In genomic region chr15:38252481-38253311, GRCh38 we compare ENCODE assay signal across 9 cellular contexts. TPM values are rescaled to one million over a fixed set of nuclear protein-coding genes. Genes with fewer than 3 reads are reported as not detected.
DNase-seq lines count a peak whose midpoint lies in the region; ATAC-seq and TF ChIP-seq lines count a peak whose summit lies in the region.
"Had no signal": no experiment of that assay in that cellular context is flagged by ENCODE, and none has a peak within 500 bp of the region (broad histone marks: within the 10 kb centered on the region; RNA-seq: fewer than 3 reads in every experiment).

SPRED1 (plus strand) TSS chr15:38252836; CDS start chr15:38253186, 350 bp downstream.

- peak within 1 kb of the TSS; percentile 92 for H3K4me2 ChIP-seq in neural cell (ENCODE audit: low read length)

- H3K27ac ChIP-seq in gastroesophageal sphincter (peak within 1 kb of the TSS; percentile 90 to 100 (median 98)), neural cell (ENCODE audit: low read length) (peak within 1 kb of the TSS; percentile 86), upper lobe of left lung (peak within 1 kb of the TSS; percentile 97 to 100 (median 100))

- peak in 1 of 4 experiments; percentile 16 for TF ChIP-seq CTCF in gastroesophageal sphincter (IDR thresholded peaks at IDR 0.05)
- no peak for TF ChIP-seq CTCF in neural cell (IDR thresholded peaks at IDR 0.05; ENCODE audit: poor library complexity, severe bottlenecking)
- no peak for TF ChIP-seq CTCF in upper lobe of left lung (IDR thresholded peaks at IDR 0.05)

- TF ChIP-seq EP300 in gastroesophageal sphincter (IDR thresholded peaks at IDR 0.05) (no peak), neural cell (conservative IDR thresholded peaks at IDR 0.05; ENCODE audit: poor library complexity, severe bottlenecking) (no peak), upper lobe of left lung (IDR thresholded peaks at IDR 0.05) (no peak)

- H3K36me3 ChIP-seq in gastroesophageal sphincter (no peaks in the 10 kb centered on the region), neural cell (ENCODE audit: insufficient read depth, low read length) (no peaks in the 10 kb centered on the region), upper lobe of left lung (no peaks in the 10 kb centered on the region)

- DNase-seq in NCI-H146 (lab: John Stamatoyannopoulos, UW) (peak; percentile 65), NCI-H146 treated with DMSO at 0.1 percent for 48 hours (lab: John Stamatoyannopoulos, UW; ENCODE audit: unreplicated experiment) (no peak), NCI-H460 (ENCODE audit: extremely low read depth, low read depth) (no peak), activated gamma-delta T cell treated with Interleukin-2 at 50 U/mL for 16 hours (peak; percentile 9), upper lobe of left lung (peak; percentile 66 to 94)
- DNase-seq: DND-41 had no signal

- peaks cover 6% of the 10 kb centered on the region for H3F3A ChIP-seq in neural cell (ENCODE audit: insufficient read depth, low read length, poor library complexity, severe bottlenecking)

- H3K9me3 ChIP-seq in gastroesophageal sphincter, result no peaks in the 10 kb centered on the region
- H3K9me3 ChIP-seq in neural cell (ENCODE audit: low read length), result no peaks in the 10 kb centered on the region
- H3K9me3 ChIP-seq in upper lobe of left lung, result no peaks in the 10 kb centered on the region

- peak within 1 kb of the TSS; percentile 82 for H3K9ac ChIP-seq in neural cell (ENCODE audit: low read length)

- peak within 1 kb of the TSS; percentile 56 for H2AFZ ChIP-seq in neural cell (ENCODE audit: low read depth, low read length)

- TF ChIP-seq POLR2A in gastroesophageal sphincter (IDR thresholded peaks at IDR 0.05), result no peak
- no peak for TF ChIP-seq POLR2A in upper lobe of left lung (IDR thresholded peaks at IDR 0.05)

- WGBS in gastroesophageal sphincter (ENCODE audit: low coverage in 1 of 2), 2 donors, result 0% methylated on average over 1 to 5 of the region's 73 CpGs
- 0 to 1% methylated on average over 17 to 31 of the region's 73 CpGs for WGBS in upper lobe of left lung, 2 donors

- H3K9me2 ChIP-seq in neural cell (ENCODE audit: insufficient read depth, low read length), result no peaks in the 10 kb centered on the region

- peak; percentile 12 for ATAC-seq in HG02571 (IDR thresholded peaks at IDR 0.05; ENCODE audit: unreplicated experiment)
- ATAC-seq in gastroesophageal sphincter, result peak; percentile 84
- peak; percentile 75 to 82 for ATAC-seq in upper lobe of left lung (ENCODE audit: low FRiP score in 2 of 2)

- H3K27me3 ChIP-seq in gastroesophageal sphincter (no peaks in the 10 kb centered on the region), neural cell (ENCODE audit: insufficient read depth, low read depth, low read length) (no peaks in the 10 kb centered on the region), upper lobe of left lung (no peaks in the 10 kb centered on the region)

- H3K4me1 ChIP-seq in gastroesophageal sphincter, result peaks cover 0 to 54% (median 0%) of the 10 kb centered on the region in 3 donors
- peaks cover 14 to 43% (median 28%) of the 10 kb centered on the region in 4 donors for H3K4me1 ChIP-seq in upper lobe of left lung

- peaks cover 47% of the 10 kb centered on the region for H3K79me2 ChIP-seq in neural cell (replicated peaks; ENCODE audit: insufficient read depth, low read length)

- peak within 1 kb of the TSS; percentile 75 to 89 for H3K4me3 ChIP-seq in gastroesophageal sphincter
- H3K4me3 ChIP-seq in neural cell (ENCODE audit: low read length), result peak within 1 kb of the TSS; percentile 85
- H3K4me3 ChIP-seq in upper lobe of left lung, result peak within 1 kb of the TSS; percentile 78 to 93 (median 90)

- TF ChIP-seq RAD21 in neural cell (conservative IDR thresholded peaks at IDR 0.05), result no peak

- H4K20me1 ChIP-seq in neural cell (ENCODE audit: insufficient read depth), result no peaks in the 10 kb centered on the region

TF ChIP-seq in neural cell, 6 proteins besides CTCF, POLR2A, EP300 and RAD21:
- peak; percentile 10 for TF ChIP-seq REST (IDR thresholded peaks at IDR 0.05; ENCODE audit: borderline replicate concordance)
- no peak for TF ChIP-seq SMC3 (conservative IDR thresholded peaks at IDR 0.05; ENCODE audit: poor library complexity)
- peak; percentile 42 for TF ChIP-seq TAF1 (IDR thresholded peaks at IDR 0.05; ENCODE audit: low read depth)
- TF ChIP-seq EZH2 (IDR thresholded peaks at IDR 0.05; ENCODE audit: borderline replicate concordance, insufficient read depth, low read length, poor library complexity, severe bottlenecking), result no peak
- TF ChIP-seq POLR2AphosphoS5 (IDR thresholded peaks at IDR 0.05), result peak; percentile 20
- TF ChIP-seq MXI1 (conservative IDR thresholded peaks at IDR 0.05; ENCODE audit: poor library complexity, severe bottlenecking), result no peak

RNA-seq across cellular contexts. Expression of gene SPRED1, which starts in this region (rescaled TPM):
- total RNA-seq in NCI-H460 (2014; rRNA removed; shearing (Covaris generic)), result 25.6 and 25.9 TPM in 2 replicates
- 7.6 and 13.0 TPM in 2 replicates for polyA plus RNA-seq in NCI-H460 (2014; cell fraction: nucleus; rRNA removed)
- 10 to 100 TPM; 11.8 to 30.0 (median 19.7) TPM for total RNA-seq in gastroesophageal sphincter
- polyA plus RNA-seq in neural cell, result 9.4 and 12.0 TPM in 2 replicates
- 35.1 and 36.2 TPM in 2 replicates for polyA minus RNA-seq in neural cell
- 10 to 100 TPM; 30.9 to 73.4 (median 46.1) TPM for total RNA-seq in upper lobe of left lung

Comparison
In these comparisons a context has a peak if more than half of its experiments do, and no peak if none do; other contexts are left out.
1. DNase-seq: peak in NCI-H146 (single experiment), activated gamma-delta T cell treated with Interleukin-2 at 50 U/mL for 16 hours (single experiment) and upper lobe of left lung (2 of 2); none in NCI-H146 treated with DMSO at 0.1 percent for 48 hours (single experiment) and NCI-H460 (single experiment).
2. ATAC-seq: peak in every context shown above with its lines; median percentile 84 in gastroesophageal sphincter; 78 in upper lobe of left lung; 12 in HG02571.
3. Peak in every context shown above with its lines, with median percentiles within 50 percentile points of each other: H3K27ac ChIP-seq and H3K4me3 ChIP-seq.